Comparison of ENCODE assay signal across 9 cellular contexts in genomic region chr6:69813508-69813907, GRCh38. TPM values are rescaled to one million over a fixed set of nuclear protein-coding genes. Genes with fewer than 3 reads are reported as not detected.
DNase-seq lines count a peak whose midpoint lies in the region; ATAC-seq, FAIRE-seq and TF ChIP-seq lines count a peak whose summit lies in the region.
"Had no signal": no experiment of that assay in that cellular context is flagged by ENCODE, and none has a peak within 500 bp of the region (broad histone marks: within the 10 kb centered on the region; RNA-seq: fewer than 3 reads in every experiment).

No MANE protein-coding gene starts in this region.

- ATAC-seq in HG03442 (IDR thresholded peaks at IDR 0.05; ENCODE audit: unreplicated experiment) (peak; percentile 52), upper lobe of right lung (peak; percentile 79)
- peak; percentile 62 to 86 for ATAC-seq in activated naive CD4-positive, alpha-beta T cell treated with anti-CD3 and anti-CD28 coated beads, Interleukin-2, amount 50 U/mL, for 72 hours

- DNase-seq in activated naive CD4-positive, alpha-beta T cell treated with Interleukin-2 at 50 U/mL for 16 hours, result no peak
- no peak for DNase-seq in activated naive CD4-positive, alpha-beta T cell treated with anti-CD3 and anti-CD28 coated beads, Interleukin-2, amount 50 U/mL, for 72 hours (ENCODE audit: low spot score in 2 of 2)
- DNase-seq in upper lobe of right lung (no peak), D721Med (ENCODE audit: insufficient read length, low spot score) (no peak), NCI-H1694 (lab: John Stamatoyannopoulos, UW) (no peak), kidney glomerular epithelial cell (lab: John Stamatoyannopoulos, UW) (no peak)
- DNase-seq: activated effector memory CD4-positive, alpha-beta T cell treated with anti-CD3 and anti-CD28 coated beads, Interleukin-2, amount 50 U/mL, for 16 hours had no signal

- no peak for TF ChIP-seq CTCF in upper lobe of right lung (IDR thresholded peaks at IDR 0.05)
- TF ChIP-seq CTCF in D721Med (IDR thresholded peaks at IDR 0.05; ENCODE audit: insufficient read depth, missing control alignments), result no peak

- no peaks in the 10 kb centered on the region for H3K9me3 Mint-ChIP-seq in activated naive CD4-positive, alpha-beta T cell treated with anti-CD3 and anti-CD28 coated beads, Interleukin-2, amount 50 U/mL, for 24 hours
- peaks cover 7 to 9% of the 10 kb centered on the region in 2 donors for H3K9me3 Mint-ChIP-seq in activated naive CD4-positive, alpha-beta T cell treated with anti-CD3 and anti-CD28 coated beads, Interleukin-2, amount 50 U/mL, for 72 hours

- H3K27me3 Mint-ChIP-seq in activated naive CD4-positive, alpha-beta T cell treated with anti-CD3 and anti-CD28 coated beads, Interleukin-2, amount 50 U/mL, for 24 hours, result no peaks in the 10 kb centered on the region

- peak overlapping the region; percentile 19 for H3K4me3 Mint-ChIP-seq in activated naive CD4-positive, alpha-beta T cell treated with anti-CD3 and anti-CD28 coated beads, Interleukin-2, amount 50 U/mL, for 24 hours

- H3K4me1 Mint-ChIP-seq in activated naive CD4-positive, alpha-beta T cell treated with anti-CD3 and anti-CD28 coated beads, Interleukin-2, amount 50 U/mL, for 24 hours, result peaks cover 68% of the 10 kb centered on the region

- FAIRE-seq in D721Med (lab: Jason Lieb, UNC), result no peak

- no peaks in the 10 kb centered on the region for H3K4me1 ChIP-seq in upper lobe of right lung

- no peaks in the 10 kb centered on the region for H3K9me3 ChIP-seq in upper lobe of right lung

- peaks cover 3% of the 10 kb centered on the region for H3K36me3 Mint-ChIP-seq in activated naive CD4-positive, alpha-beta T cell treated with anti-CD3 and anti-CD28 coated beads, Interleukin-2, amount 50 U/mL, for 24 hours
- H3K36me3 Mint-ChIP-seq in activated naive CD4-positive, alpha-beta T cell treated with anti-CD3 and anti-CD28 coated beads, Interleukin-2, amount 50 U/mL, for 72 hours, result peaks cover 7 to 27% of the 10 kb centered on the region in 2 donors

- no peak overlapping the region for H3K4me3 ChIP-seq in upper lobe of right lung

- no peaks in the 10 kb centered on the region for H3K36me3 ChIP-seq in upper lobe of right lung

- no peak overlapping the region for H3K27ac ChIP-seq in upper lobe of right lung

- H3K27ac Mint-ChIP-seq in activated naive CD4-positive, alpha-beta T cell treated with anti-CD3 and anti-CD28 coated beads, Interleukin-2, amount 50 U/mL, for 24 hours, result peak overlapping the region; percentile 90
- peak overlapping the region; percentile 83 to 90 for H3K27ac Mint-ChIP-seq in activated naive CD4-positive, alpha-beta T cell treated with anti-CD3 and anti-CD28 coated beads, Interleukin-2, amount 50 U/mL, for 72 hours

- H3K27me3 ChIP-seq in upper lobe of right lung, result no peaks in the 10 kb centered on the region

- intact Hi-C loops in upper lobe of right lung (cut with DNase I), result no loop called here

RNA-seq across cellular contexts. Expression of gene LMBRD1, which starts 16.7 kb away (rescaled TPM):
- total RNA-seq in activated naive CD4-positive, alpha-beta T cell treated with anti-CD3 and anti-CD28 coated beads, Interleukin-2, amount 50 U/mL, for 72 hours, result 10 to 100 TPM; 17.5 to 23.1 TPM
- 66.7 TPM for total RNA-seq in upper lobe of right lung

RNA-seq across cellular contexts. Expression of gene COL19A1, which starts 52.8 kb away (rescaled TPM):
- under 1 TPM; 0.05 to 0.10 TPM for total RNA-seq in activated naive CD4-positive, alpha-beta T cell treated with anti-CD3 and anti-CD28 coated beads, Interleukin-2, amount 50 U/mL, for 72 hours
- not detected for total RNA-seq in upper lobe of right lung
